8 cellular contexts compared by ENCODE assay signal in genomic region chr4:123398151-123398802, GRCh38. TPM values are rescaled to one million over a fixed set of nuclear protein-coding genes. Genes with fewer than 3 reads are reported as not detected.
DNase-seq lines count a peak whose midpoint lies in the region; ATAC-seq and TF ChIP-seq lines count a peak whose summit lies in the region.

No MANE protein-coding gene starts in this region.

- peaks cover 0 to 2% (median 0%) of the 10 kb centered on the region in 8 donors for H3K9me3 Mint-ChIP-seq in CD4-positive, alpha-beta memory T cell
- no peaks in the 10 kb centered on the region for H3K9me3 Mint-ChIP-seq in nephron

- peaks cover 16 to 19% of the 10 kb centered on the region in 2 donors for H3K27me3 Mint-ChIP-seq in CD4-positive, alpha-beta memory T cell
- peaks cover 6% of the 10 kb centered on the region for H3K27me3 Mint-ChIP-seq in nephron (ENCODE audit: low read depth)

- peak overlapping the region; percentile 83 to 96 (median 91) for H3K4me3 Mint-ChIP-seq in CD4-positive, alpha-beta memory T cell
- H3K4me3 Mint-ChIP-seq in nephron: peak overlapping the region; percentile 93 to 97 (median 94)

- intact Hi-C loops in CD4-positive, alpha-beta memory T cell (cut with micrococcal nuclease): loop anchor here (2.0 kb wide), 1 partner anchor 475 kb away; the partner anchor contains the start of gene NUDT6
- intact Hi-C loops in PC-9 (cut with micrococcal nuclease; ENCODE audit: unreplicated experiment): loop anchor here (2.0 to 5.0 kb wide), 3 partner anchors 271 to 925 kb away; no protein-coding TSS in a partner anchor

- H3K36me3 ChIP-seq in CD4-positive, alpha-beta memory T cell (ENCODE audit: insufficient read depth, low read length): no peaks in the 10 kb centered on the region
- H3K36me3 ChIP-seq in PC-9 (ENCODE audit: low read depth): peaks cover 23% of the 10 kb centered on the region

- no peaks in the 10 kb centered on the region for H3K9me2 ChIP-seq in PC-9 (ENCODE audit: insufficient read depth)

- peak overlapping the region; percentile 91 for H3K4me2 ChIP-seq in PC-9

- peak overlapping the region; percentile 80 for H2AFZ ChIP-seq in PC-9

- peaks cover 62% of the 10 kb centered on the region for H3K79me2 ChIP-seq in PC-9 (ENCODE audit: low read depth)

- H3K4me1 Mint-ChIP-seq in CD4-positive, alpha-beta memory T cell: peaks cover 16 to 34% (median 24%) of the 10 kb centered on the region in 4 donors
- H3K4me1 Mint-ChIP-seq in nephron: peaks cover 30% of the 10 kb centered on the region

- H3K27me3 ChIP-seq in CD4-positive, alpha-beta memory T cell (ENCODE audit: insufficient read depth, low read length): peaks cover 7% of the 10 kb centered on the region
- no peaks in the 10 kb centered on the region for H3K27me3 ChIP-seq in PC-9 (ENCODE audit: insufficient read depth, low read depth)

- H3K36me3 Mint-ChIP-seq in CD4-positive, alpha-beta memory T cell: peaks cover 4 to 7% of the 10 kb centered on the region in 2 donors
- H3K36me3 Mint-ChIP-seq in nephron (ENCODE audit: low read depth): peaks cover 36% of the 10 kb centered on the region

- BruUV-seq in PC-9 (replicated peaks; lab: Mats Ljungman, UMichigan): no TSS peak

- CTCF ChIA-PET in CD4-positive, alpha-beta memory T cell (lab: Charles Lee; ENCODE audit: partially characterized antibody): interaction anchor here (0.6 kb wide), 1 partner anchor 669 kb away, joined by 3 read pairs; no protein-coding TSS in a partner anchor
- CTCF ChIA-PET in PC-9 (lab: Charles Lee): interaction anchor here (0.7 kb wide), 1 partner anchor 275 kb away, joined by 3 read pairs; no protein-coding TSS in a partner anchor

- H3K4me3 ChIP-seq in CD4-positive, alpha-beta memory T cell (ENCODE audit: low read length in 2 of 2): peak overlapping the region in 1 of 2 donors; percentile 80
- H3K4me3 ChIP-seq in PC-9 (peak overlapping the region; percentile 86), fibroblast of villous mesenchyme (ENCODE audit: low read depth, low read length) (peak overlapping the region; percentile 69)

- H4K20me1 ChIP-seq in PC-9 (ENCODE audit: insufficient read depth): no peaks in the 10 kb centered on the region

- peak overlapping the region; percentile 24 for H3K27ac ChIP-seq in CD4-positive, alpha-beta memory T cell (ENCODE audit: low read depth, low read length)
- peak overlapping the region; percentile 83 for H3K27ac ChIP-seq in PC-9
- H3K27ac ChIP-seq in temporal lobe (ENCODE audit: low read depth, low read length): peak overlapping the region; percentile 65

- peak in 4 of 5 donors; percentile 53 to 58 (median 57) for DNase-seq in CD4-positive, alpha-beta memory T cell
- DNase-seq in PC-9 (peak; percentile 49 to 81), fibroblast of villous mesenchyme (ENCODE audit: low read depth) (peak; percentile 69)
- DNase-seq in activated effector memory CD4-positive, alpha-beta T cell treated with Interleukin-2 at 50 U/mL for 16 hours: peak; percentile 41

- TF ChIP-seq CTCF in PC-9 (conservative IDR thresholded peaks at IDR 0.05): peak; percentile 41; the same call in 1 of the 2 replicates
- TF ChIP-seq CTCF in fibroblast of villous mesenchyme (IDR thresholded peaks at IDR 0.05; ENCODE audit: insufficient read depth, low read depth, low read length): peak; percentile 37
- TF ChIP-seq CTCF in nephron (IDR thresholded peaks at IDR 0.05; ENCODE audit: unreplicated experiment in 3 of 3): peak; percentile 56 to 66 (median 57)

- H3K9me3 ChIP-seq in CD4-positive, alpha-beta memory T cell (ENCODE audit: control insufficient read depth in 1 of 2, low read length in 2 of 2): no peaks in the 10 kb centered on the region
- H3K9me3 ChIP-seq in PC-9 (ENCODE audit: insufficient read depth, low read depth): no peaks in the 10 kb centered on the region

- ATAC-seq in GM19324 (IDR thresholded peaks at IDR 0.05; ENCODE audit: low FRiP score, unreplicated experiment) (peak; percentile 72), HG03439 (IDR thresholded peaks at IDR 0.05; ENCODE audit: unreplicated experiment) (peak; percentile 61)

- H3F3A ChIP-seq in PC-9 (ENCODE audit: insufficient read depth, low read depth): peaks cover 24% of the 10 kb centered on the region

- POLR2A ChIA-PET in CD4-positive, alpha-beta memory T cell (lab: Charles Lee; ENCODE audit: partially characterized antibody): interaction anchor here (1.1 kb wide), 1 partner anchor 7 kb away, joined by 4 read pairs; no protein-coding TSS in a partner anchor
- POLR2A ChIA-PET in PC-9 (lab: Charles Lee; ENCODE audit: unreplicated experiment): no interaction called here

- H3K27ac Mint-ChIP-seq in CD4-positive, alpha-beta memory T cell: peak overlapping the region in 6 of 7 donors; percentile 70 to 93 (median 84)
- H3K27ac Mint-ChIP-seq in nephron: peak overlapping the region; percentile 96

- H3K4me1 ChIP-seq in CD4-positive, alpha-beta memory T cell (ENCODE audit: insufficient read depth, low read length): peaks cover 27% of the 10 kb centered on the region
- peaks cover 34% of the 10 kb centered on the region for H3K4me1 ChIP-seq in PC-9 (replicated peaks; ENCODE audit: insufficient read depth)

RNA-seq across cellular contexts. Expression of gene SPRY1, which starts 1.7 kb away (rescaled TPM):
- total RNA-seq in CD4-positive, alpha-beta memory T cell: 1 to 10 TPM; 4.4 to 4.6 TPM
- polyA plus RNA-seq in CD4-positive, alpha-beta memory T cell: 1 to 10 TPM; 7.5 to 8.2 TPM
- total RNA-seq in PC-9 (2021) (13.1 and 18.3 TPM in 2 replicates), fibroblast of villous mesenchyme (7.3 and 14.8 TPM in 2 replicates), temporal lobe (16.0 TPM)

Comparison
In these comparisons a context has a peak if more than half of its experiments do, and no peak if none do; other contexts are left out.
1. H3K27ac ChIP-seq: peak in every context shown above with its lines; median percentile 83 in PC-9; 65 in temporal lobe; 24 in CD4-positive, alpha-beta memory T cell.